Comparison of ENCODE assay signal across 26 cellular contexts in genomic region chr20:23114448-23114847, GRCh38. TPM values are rescaled to one million over a fixed set of nuclear protein-coding genes. Genes with fewer than 3 reads are reported as not detected.
DNase-seq lines count a peak whose midpoint lies in the region; ATAC-seq, FAIRE-seq and TF ChIP-seq lines count a peak whose summit lies in the region.
"Had no signal": no experiment of that assay in that cellular context is flagged by ENCODE, and none has a peak within 500 bp of the region (broad histone marks: within the 10 kb centered on the region; RNA-seq: fewer than 3 reads in every experiment).

No MANE protein-coding gene starts in this region.

- ATAC-seq in right cardiac atrium: no peak
- peak; percentile 61 for ATAC-seq in K562
- ATAC-seq: activated CD8-positive, alpha-beta T cell treated with anti-CD3 and anti-CD28 coated beads for 36 hours; activated T-helper 17 cell treated with anti-CD3 and anti-CD28 coated beads, Interleukin-2, amount 50 U/mL, for 72 hours; Panc1; stimulated activated memory B cell treated with anti-CD40 and anti-IgM and Interleukin-4, amounts not matched to agents 10 μg/mL and 1 μg/mL and 100 μg/mL, for 72 hours had no signal

- POLR2A ChIA-PET in K562 (lab: Yijun Ruan, JAX): interaction anchor here (0.9 to 1.0 kb wide), 3 partner anchors 18 to 66 kb away, joined by 3 read pairs; no protein-coding TSS in a partner anchor

- H3K4me3 Mint-ChIP-seq in mesothelial cell of epicardium: no peak overlapping the region
- H3K4me3 Mint-ChIP-seq: activated CD8-positive, alpha-beta T cell treated with anti-CD3 and anti-CD28 coated beads for 36 hours; activated naive CD4-positive, alpha-beta T cell treated with anti-CD3 and anti-CD28 coated beads, Interleukin-2, amount 10 ng/mL, durations not matched to agents 7 days and 5 days; activated T-helper 17 cell treated with anti-CD3 and anti-CD28 coated beads, Interleukin-2, amount 50 U/mL, for 72 hours; brain; CD4-positive, alpha-beta T cell; naive thymus-derived CD4-positive, alpha-beta T cell; stimulated activated memory B cell treated with anti-CD40 and anti-IgM and Interleukin-4, amounts not matched to agents 10 μg/mL and 1 μg/mL and 100 μg/mL, for 72 hours had no signal

- H3K36me3 ChIP-seq in K562 (ENCODE audit: control insufficient read depth, insufficient read depth, low read length): no peaks in the 10 kb centered on the region
- no peaks in the 10 kb centered on the region for H3K36me3 ChIP-seq in subcutaneous abdominal adipose tissue (ENCODE audit: control insufficient read depth in 5 of 5, insufficient read depth in 5 of 5, low read length in 5 of 5)
- H3K36me3 ChIP-seq in uterus: no peaks in the 10 kb centered on the region
- H3K36me3 ChIP-seq: suprapubic skin had no signal

- intact Hi-C loops in cardiac septum (cut with DNase I): no loop called here
- intact Hi-C loops in right cardiac atrium (cut with DNase I): no loop called here
- intact Hi-C loops in K562 (cut with micrococcal nuclease): no loop called here
- intact Hi-C loops in uterus (cut with DNase I; ENCODE audit: low total_unique reads): no loop called here

- peaks cover 6% of the 10 kb centered on the region for H3K4me1 Mint-ChIP-seq in mesothelial cell of epicardium
- H3K4me1 Mint-ChIP-seq: activated naive CD4-positive, alpha-beta T cell treated with anti-CD3 and anti-CD28 coated beads, Interleukin-2, amount 10 ng/mL, durations not matched to agents 7 days and 5 days; activated T-helper 17 cell treated with anti-CD3 and anti-CD28 coated beads, Interleukin-2, amount 50 U/mL, for 72 hours; stimulated activated memory B cell treated with anti-CD40 and anti-IgM and Interleukin-4, amounts not matched to agents 10 μg/mL and 1 μg/mL and 100 μg/mL, for 72 hours had no signal

- CTCF ChIA-PET in K562 (lab: Yijun Ruan, JAX; ENCODE audit: low intra/inter-chr PET ratio): no interaction called here

- peak overlapping the region; percentile 80 for H2AFZ ChIP-seq in K562 (ENCODE audit: low read depth, low read length)
- H2AFZ ChIP-seq: GM23248 had no signal

- H3K36me3 Mint-ChIP-seq in mesothelial cell of epicardium: no peaks in the 10 kb centered on the region
- H3K36me3 Mint-ChIP-seq: activated naive CD4-positive, alpha-beta T cell treated with anti-CD3 and anti-CD28 coated beads, Interleukin-2, amount 10 ng/mL, durations not matched to agents 7 days and 5 days; brain; naive thymus-derived CD4-positive, alpha-beta T cell; stimulated activated memory B cell treated with anti-CD40 and anti-IgM and Interleukin-4, amounts not matched to agents 10 μg/mL and 1 μg/mL and 100 μg/mL, for 72 hours had no signal

- TF ChIP-seq EP300 in K562 (IDR thresholded peaks at IDR 0.05; ENCODE audit: low read length): no peak

- peak; percentile 23 for FAIRE-seq in K562 (lab: Jason Lieb, UNC)

- TF ChIP-seq POLR2A in K562 (conservative IDR thresholded peaks at IDR 0.05) (no peak), uterus (IDR thresholded peaks at IDR 0.05) (no peak)

- no peaks in the 10 kb centered on the region for H3K9me3 ChIP-seq in right cardiac atrium (ENCODE audit: control insufficient read depth, low read length)
- no peaks in the 10 kb centered on the region for H3K9me3 ChIP-seq in K562 (replicated peaks; ENCODE audit: control insufficient read depth, insufficient read depth, low read depth, low read length)
- no peaks in the 10 kb centered on the region for H3K9me3 ChIP-seq in subcutaneous abdominal adipose tissue (ENCODE audit: control insufficient read depth in 5 of 5, low read length in 5 of 5)
- no peaks in the 10 kb centered on the region for H3K9me3 ChIP-seq in uterus
- H3K9me3 ChIP-seq: suprapubic skin had no signal

- peak overlapping the region in 1 of 2 experiments; percentile 76; a peak in 1 of 4 replicates for H3K9ac ChIP-seq in K562 (ENCODE audit: insufficient read depth in 1 of 2, low read depth in 2 of 2, low read length in 2 of 2)
- no peak overlapping the region for H3K9ac ChIP-seq in subcutaneous abdominal adipose tissue (ENCODE audit: low read length in 5 of 5)
- H3K9ac ChIP-seq: GM23248 had no signal

- no TSS peak for BruUV-seq in K562 (replicated peaks; lab: Mats Ljungman, UMichigan)

- WGBS in right cardiac atrium: 68% methylated on average over 6 of the region's 6 CpGs
- WGBS in K562 (ENCODE audit: insufficient coverage, low coverage, missing lambda C conversion rate): 48% methylated on average over 5 of the region's 6 CpGs

- H3K27ac ChIP-seq in right cardiac atrium (ENCODE audit: low read length): no peak overlapping the region
- H3K27ac ChIP-seq in K562 (ENCODE audit: extremely low read depth, low read depth, low read length): peak overlapping the region; percentile 35; the same call in 2 of the 3 replicates
- peak overlapping the region; percentile 30 for H3K27ac ChIP-seq in subcutaneous abdominal adipose tissue (ENCODE audit: low read depth, low read length)
- H3K27ac ChIP-seq in uterus: no peak overlapping the region
- H3K27ac ChIP-seq: GM23248, suprapubic skin had no signal

- TF ChIP-seq RAD21 in K562 (CRISPR knock-in tag; conservative IDR thresholded peaks at IDR 0.05 in 1 of 2, IDR thresholded peaks at IDR 0.05 in 1 of 2): no peak

- H3K27me3 Mint-ChIP-seq in mesothelial cell of epicardium (ENCODE audit: low read depth): peaks cover 15% of the 10 kb centered on the region
- H3K27me3 Mint-ChIP-seq: activated CD8-positive, alpha-beta T cell treated with anti-CD3 and anti-CD28 coated beads for 36 hours; activated T-helper 17 cell treated with anti-CD3 and anti-CD28 coated beads, Interleukin-2, amount 50 U/mL, for 72 hours; CD4-positive, alpha-beta T cell had no signal

- in situ Hi-C loops in K562 (cut with MboI): no loop called here

- H3K4me3 ChIP-seq in right cardiac atrium (ENCODE audit: low read length) (no peak overlapping the region), K562 (no peak overlapping the region), subcutaneous abdominal adipose tissue (ENCODE audit: low read depth in 1 of 5, low read length in 5 of 5) (no peak overlapping the region), uterus (no peak overlapping the region)
- H3K4me3 ChIP-seq: GM23248, suprapubic skin had no signal

- H3K27ac Mint-ChIP-seq in mesothelial cell of epicardium: peak overlapping the region; percentile 8
- H3K27ac Mint-ChIP-seq: activated CD8-positive, alpha-beta T cell treated with anti-CD3 and anti-CD28 coated beads for 36 hours; activated naive CD4-positive, alpha-beta T cell treated with anti-CD3 and anti-CD28 coated beads, Interleukin-2, amount 10 ng/mL, durations not matched to agents 7 days and 5 days; activated T-helper 17 cell treated with anti-CD3 and anti-CD28 coated beads, Interleukin-2, amount 50 U/mL, for 72 hours; brain; CD4-positive, alpha-beta T cell; naive thymus-derived CD4-positive, alpha-beta T cell; stimulated activated memory B cell treated with anti-CD40 and anti-IgM and Interleukin-4, amounts not matched to agents 10 μg/mL and 1 μg/mL and 100 μg/mL, for 72 hours had no signal

- no peak for TF ChIP-seq CTCF in K562 (IDR thresholded peaks at IDR 0.05 in 2 of 3, conservative IDR thresholded peaks at IDR 0.05 in 1 of 3; ENCODE audit: insufficient read depth in 2 of 3, low read depth in 1 of 3, low read length in 3 of 3)
- TF ChIP-seq CTCF in mesothelial cell of epicardium (IDR thresholded peaks at IDR 0.05; ENCODE audit: unreplicated experiment): no peak
- TF ChIP-seq CTCF in uterus (IDR thresholded peaks at IDR 0.05): no peak

- no peaks in the 10 kb centered on the region for H4K20me1 ChIP-seq in K562 (replicated peaks; ENCODE audit: control insufficient read depth, insufficient read depth, low read length)

- no peaks in the 10 kb centered on the region for H3K9me3 Mint-ChIP-seq in mesothelial cell of epicardium
- H3K9me3 Mint-ChIP-seq: activated CD8-positive, alpha-beta T cell treated with anti-CD3 and anti-CD28 coated beads for 36 hours; activated naive CD4-positive, alpha-beta T cell treated with anti-CD3 and anti-CD28 coated beads, Interleukin-2, amount 10 ng/mL, durations not matched to agents 7 days and 5 days; activated T-helper 17 cell treated with anti-CD3 and anti-CD28 coated beads, Interleukin-2, amount 50 U/mL, for 72 hours; brain; CD4-positive, alpha-beta T cell; naive thymus-derived CD4-positive, alpha-beta T cell; stimulated activated memory B cell treated with anti-CD40 and anti-IgM and Interleukin-4, amounts not matched to agents 10 μg/mL and 1 μg/mL and 100 μg/mL, for 72 hours had no signal

- H3K4me2 ChIP-seq in K562 (ENCODE audit: insufficient read depth, low read length): peak overlapping the region; percentile 16; the same call in 1 of the 2 replicates

- no peaks in the 10 kb centered on the region for H3K9me1 ChIP-seq in K562 (ENCODE audit: control insufficient read depth, insufficient read depth, low read length)

- no peaks in the 10 kb centered on the region for H3K79me2 ChIP-seq in K562 (ENCODE audit: control insufficient read depth, insufficient read depth, low read length)

- DNase-seq in cardiac septum (ENCODE audit: low spot score): peak; percentile 39
- DNase-seq in right cardiac atrium: no peak
- DNase-seq in K562 (ENCODE audit: extremely low read depth in 1 of 4, low spot score in 3 of 4): no peak
- no peak for DNase-seq in mesothelial cell of epicardium (ENCODE audit: low spot score in 2 of 2, unreplicated experiment in 2 of 2)
- no peak for DNase-seq in NCI-H1694 treated with DMSO at 0.1 percent for 48 hours (lab: John Stamatoyannopoulos, UW)
- no peak for DNase-seq in uterus
- DNase-seq in NCI-H146 (lab: John Stamatoyannopoulos, UW): no peak
- DNase-seq: activated CD8-positive, alpha-beta T cell treated with anti-CD3 and anti-CD28 coated beads for 36 hours; activated naive CD4-positive, alpha-beta T cell treated with anti-CD3 and anti-CD28 coated beads, Interleukin-2, amount 10 ng/mL, durations not matched to agents 7 days and 5 days; CD4-positive, alpha-beta T cell; effector CD4-positive, alpha-beta T cell; EL; GM23248; IMR-90; naive thymus-derived CD4-positive, alpha-beta T cell; NCI-H1092; NCI-H2029; NCI-H526 treated with DMSO at 0.1 percent for 48 hours; SHP77 treated with DMSO at 0.1 percent for 48 hours had no signal

- H3K4me1 ChIP-seq in right cardiac atrium (ENCODE audit: control insufficient read depth, insufficient read depth, low read length) (no peaks in the 10 kb centered on the region), K562 (replicated peaks in 1 of 2; ENCODE audit: control insufficient read depth in 2 of 2, insufficient read depth in 2 of 2, low read length in 2 of 2) (peaks cover 28 to 32% of the 10 kb centered on the region in 2 experiments; a peak in 4 of 5 replicates), subcutaneous abdominal adipose tissue (ENCODE audit: control insufficient read depth in 5 of 5, insufficient read depth in 5 of 5, low read length in 5 of 5) (peaks cover 0 to 40% (median 13%) of the 10 kb centered on the region in 5 donors), uterus (no peaks in the 10 kb centered on the region)

- H3K27me3 ChIP-seq in right cardiac atrium (ENCODE audit: control insufficient read depth, insufficient read depth) (no peaks in the 10 kb centered on the region), K562 (ENCODE audit: control insufficient read depth in 2 of 2, insufficient read depth in 2 of 2, low read length in 2 of 2) (no peaks in the 10 kb centered on the region), subcutaneous abdominal adipose tissue (ENCODE audit: control insufficient read depth in 5 of 5, insufficient read depth in 4 of 5, low read length in 5 of 5) (peaks cover 0 to 2% (median 0%) of the 10 kb centered on the region in 5 donors), uterus (no peaks in the 10 kb centered on the region)
- H3K27me3 ChIP-seq: suprapubic skin had no signal

RNA-seq across cellular contexts. Expression of gene CD93, which starts 28.3 kb away (rescaled TPM):
- 40.3 TPM for total RNA-seq in cardiac septum
- 10 to 100 TPM; 25.6 to 51.6 (median 41.7) TPM for total RNA-seq in right cardiac atrium
- polyA plus RNA-seq in right cardiac atrium: 14.1 TPM
- total RNA-seq in K562 (2011; cell fraction: chromatin; rRNA removed; ENCODE audit: low replicate concordance): 0.16 and 0.39 TPM in 2 replicates
- 0.26 and 0.33 TPM in 2 replicates for total RNA-seq in K562 (2011; cell fraction: nucleolus; rRNA removed)
- total RNA-seq in K562 (2011; cell fraction: nucleoplasm; rRNA removed): 0.44 and 0.61 TPM in 2 replicates
- total RNA-seq in K562 (2014; rRNA removed): 0.05 and 0.12 TPM in 2 replicates
- total RNA-seq in K562 (2014; rRNA removed; fragmentation: Illumina TruSeq; extraction: Trizol): 0.04 and 0.10 TPM in 2 replicates
- 0.04 TPM in 2 replicates for total RNA-seq in K562 (2015; rRNA removed; fragmentation: Illumina TruSeq; extraction: Trizol)
- 0.20 and 0.25 TPM in 2 replicates for total RNA-seq in K562 (2021)
- 0.12 and 0.20 TPM in 2 replicates for polyA plus RNA-seq in K562 (2011; rRNA removed)
- polyA plus RNA-seq in K562 (2011; cell fraction: cytosol; rRNA removed): 0.09 and 0.15 TPM in 2 replicates
- polyA plus RNA-seq in K562 (2011; cell fraction: nucleus; rRNA removed): 0.17 and 0.21 TPM in 2 replicates
- polyA plus RNA-seq in K562 (2012): 0.03 and 0.06 TPM in 2 replicates
- 0.07 TPM in 2 replicates for polyA plus RNA-seq in K562 (2014; fragmentation: Illumina TruSeq; extraction: Trizol)
- polyA plus RNA-seq in K562 (2014; fragmentation: Nextera tagmentation; extraction: Ambion mirVana): under 1 TPM; 0.03 TPM
- 0.03 and 0.08 TPM in 2 replicates for polyA plus RNA-seq in K562 (2014; rRNA removed)
- polyA minus RNA-seq in K562 (2011; rRNA and poly(A)+ RNA removed): 0.21 and 0.42 TPM in 2 replicates
- 0.27 and 0.29 TPM in 2 replicates for polyA minus RNA-seq in K562 (2011; cell fraction: cytosol; rRNA and poly(A)+ RNA removed)
- under 0.01 and 0.13 TPM in 2 replicates for polyA minus RNA-seq in K562 (2011; cell fraction: nucleus; rRNA and poly(A)+ RNA removed)
- total RNA-seq in mesothelial cell of epicardium: 0.07 to 0.09 TPM (median 0.09 TPM) in 3 replicates
- 100 to 1,000 TPM in 1 of 4 donors, 10 to 100 TPM in 3; 49.1 to 100 (median 76.4) TPM for total RNA-seq in uterus
- total RNA-seq: A172, GM23248 had no signal

Comparison
In these comparisons a context has a peak if more than half of its experiments do, and no peak if none do; other contexts are left out.
1. H3K27ac ChIP-seq: peak in K562 (single experiment) and subcutaneous abdominal adipose tissue (single experiment); none in right cardiac atrium (single experiment) and uterus (0 of 2).
2. RNA of gene CD93, which starts 28.3 kb away (total RNA-seq): 49.1 to 100 TPM in uterus, 25.6 to 51.6 TPM in right cardiac atrium and 40.3 TPM in cardiac septum (single experiment); 0.07 to 0.09 TPM in mesothelial cell of epicardium and 0.04 to 0.61 TPM in K562; every median in the first group is over 10 times any median in the second.